Comparison of ENCODE assay signal across 18 cellular contexts in the genomic region with DNA sequence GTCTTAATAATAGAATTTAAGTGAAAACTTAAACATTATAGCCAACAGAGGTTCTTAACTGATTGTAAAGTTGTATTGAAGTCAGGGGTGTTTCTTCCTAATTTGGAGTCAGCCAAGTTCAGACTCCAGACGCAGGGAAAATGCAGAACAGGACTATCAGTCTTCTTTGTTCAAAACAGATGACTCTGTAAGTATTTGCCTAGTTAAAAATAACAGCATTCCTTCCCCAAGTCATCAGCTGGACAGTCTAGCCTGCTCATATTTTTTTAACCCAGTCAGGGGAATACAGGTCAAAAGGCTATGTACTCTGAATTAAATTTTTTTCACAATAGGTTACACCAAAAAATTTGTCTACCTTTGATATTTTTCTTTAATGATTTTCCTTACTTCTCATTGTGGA.
DNase-seq lines count a peak whose midpoint lies in the region; ATAC-seq and TF ChIP-seq lines count a peak whose summit lies in the region.
"Had no signal": no experiment of that assay in that cellular context is flagged by ENCODE, and none has a peak within 500 bp of the region (broad histone marks: within the 10 kb centered on the region; RNA-seq: fewer than 3 reads in every experiment).

No MANE protein-coding gene starts in this region.

- no peak overlapping the region for H3K4me3 Mint-ChIP-seq in osteocyte (ENCODE audit: unreplicated experiment)
- H3K4me3 Mint-ChIP-seq: activated CD4-positive, alpha-beta T cell treated with anti-CD3 and anti-CD28 coated beads, Interleukin-2, amount 10 ng/mL, durations not matched to agents 7 days and 5 days; stimulated activated naive CD8-positive, alpha-beta T cell treated with anti-CD3 and anti-CD28 coated beads, Interleukin-15, Interleukin-2, amounts not matched to agents 100 ng/mL and 50 ng/mL, for 24 hours; T-helper 17 cell had no signal

- H3K4me3 ChIP-seq in heart right ventricle (no peak overlapping the region), prostate gland (no peak overlapping the region)
- H3K4me3 ChIP-seq: BLaER1, lower lobe of right lung had no signal

- no peaks in the 10 kb centered on the region for H3K27me3 Mint-ChIP-seq in osteocyte (ENCODE audit: unreplicated experiment)

- no peaks in the 10 kb centered on the region for H3K36me3 Mint-ChIP-seq in osteocyte (ENCODE audit: unreplicated experiment)

- H3K27me3 ChIP-seq in heart right ventricle = no peaks in the 10 kb centered on the region
- H3K27me3 ChIP-seq in prostate gland (replicated peaks; ENCODE audit: insufficient read depth) = no peaks in the 10 kb centered on the region
- H3K27me3 ChIP-seq: BLaER1 had no signal

- no peak for TF ChIP-seq CTCF in heart right ventricle (IDR thresholded peaks at IDR 0.05)
- no peak for TF ChIP-seq CTCF in osteocyte (IDR thresholded peaks at IDR 0.05)
- no peak for TF ChIP-seq CTCF in prostate gland (IDR thresholded peaks at IDR 0.05)

- DNase-seq in EH (ENCODE audit: low read depth) (peak; percentile 87), astrocyte of the hippocampus (ENCODE audit: low read depth, low spot score) (peak; percentile 67), heart right ventricle (no peak), osteocyte (ENCODE audit: extremely low spot score, unreplicated experiment) (no peak), NCI-H774 (lab: John Stamatoyannopoulos, UW) (no peak), prostate gland (ENCODE audit: low spot score) (no peak)
- DNase-seq: activated CD4-positive, alpha-beta T cell treated with anti-CD3 and anti-CD28 coated beads, Interleukin-2, amount 10 ng/mL, durations not matched to agents 7 days and 5 days; activated gamma-delta T cell treated with Interleukin-2 at 50 U/mL for 16 hours; lower lobe of right lung; NCI-H1092 treated with DMSO at 0.1 percent for 48 hours; NCI-H345; PC-3; T-helper 17 cell had no signal

- no peaks in the 10 kb centered on the region for H3K36me3 ChIP-seq in heart right ventricle
- no peaks in the 10 kb centered on the region for H3K36me3 ChIP-seq in prostate gland
- H3K36me3 ChIP-seq: BLaER1, lower lobe of right lung had no signal

- H3K27ac Mint-ChIP-seq in osteocyte (ENCODE audit: unreplicated experiment) = peak overlapping the region; percentile 86
- H3K27ac Mint-ChIP-seq: activated CD4-positive, alpha-beta T cell treated with anti-CD3 and anti-CD28 coated beads, Interleukin-2, amount 10 ng/mL, durations not matched to agents 7 days and 5 days; stimulated activated naive CD8-positive, alpha-beta T cell treated with anti-CD3 and anti-CD28 coated beads, Interleukin-15, Interleukin-2, amounts not matched to agents 100 ng/mL and 50 ng/mL, for 24 hours; T-helper 17 cell had no signal

- ATAC-seq in heart right ventricle = peak in 7 of 8 donors; percentile 45 to 92 (median 85)
- ATAC-seq in GM19463 (IDR thresholded peaks at IDR 0.05; ENCODE audit: unreplicated experiment) = no peak
- no peak for ATAC-seq in HG02970 (IDR thresholded peaks at IDR 0.05; ENCODE audit: low FRiP score, unreplicated experiment)
- ATAC-seq: lower lobe of right lung, PC-3, T-helper 17 cell had no signal

- H3K27ac ChIP-seq in heart right ventricle = peak overlapping the region in 6 of 10 donors; percentile 13 to 58 (median 44)
- no peak overlapping the region for H3K27ac ChIP-seq in prostate gland
- H3K27ac ChIP-seq: BLaER1, lower lobe of right lung, parathyroid adenoma had no signal

- H3K4me1 ChIP-seq in heart right ventricle (peaks cover 3 to 38% (median 26%) of the 10 kb centered on the region in 9 donors), prostate gland (replicated peaks) (no peaks in the 10 kb centered on the region)
- H3K4me1 ChIP-seq: BLaER1, lower lobe of right lung, parathyroid adenoma had no signal

- no peaks in the 10 kb centered on the region for H3K9me3 Mint-ChIP-seq in osteocyte (ENCODE audit: unreplicated experiment)
- H3K9me3 Mint-ChIP-seq: activated CD4-positive, alpha-beta T cell treated with anti-CD3 and anti-CD28 coated beads, Interleukin-2, amount 10 ng/mL, durations not matched to agents 7 days and 5 days; stimulated activated naive CD8-positive, alpha-beta T cell treated with anti-CD3 and anti-CD28 coated beads, Interleukin-15, Interleukin-2, amounts not matched to agents 100 ng/mL and 50 ng/mL, for 24 hours had no signal

- intact Hi-C loops in heart right ventricle (cut with DNase I) (loop anchor here in 5 of 10 donors (2.0 to 10.0 kb wide), 6 partner anchors 218 to 870 kb away; no protein-coding TSS in a partner anchor), prostate gland (cut with DNase I) (loop anchor here (10.0 kb wide), 1 partner anchor 860 kb away; no protein-coding TSS in a partner anchor)

- WGBS in heart right ventricle, 2 donors = 3 to 13% methylated on average over 1 of the region's 1 CpG
- WGBS in prostate gland = 30% methylated on average over 1 of the region's 1 CpG

- H3K4me1 Mint-ChIP-seq in osteocyte (ENCODE audit: unreplicated experiment) = peaks cover 23% of the 10 kb centered on the region
- H3K4me1 Mint-ChIP-seq: activated CD4-positive, alpha-beta T cell treated with anti-CD3 and anti-CD28 coated beads, Interleukin-2, amount 10 ng/mL, durations not matched to agents 7 days and 5 days had no signal

- H3K9me3 ChIP-seq in heart right ventricle (no peaks in the 10 kb centered on the region), prostate gland (no peaks in the 10 kb centered on the region)
- H3K9me3 ChIP-seq: BLaER1, lower lobe of right lung had no signal

- TF ChIP-seq POLR2A in prostate gland (IDR thresholded peaks at IDR 0.05) = no peak

Comparison
In these comparisons a context has a peak if more than half of its experiments do, and no peak if none do; other contexts are left out.
1. DNase-seq: peak in EH (single experiment) and astrocyte of the hippocampus (single experiment); none in heart right ventricle (0 of 2), osteocyte (single experiment), NCI-H774 (single experiment) and prostate gland (single experiment).
2. ATAC-seq: peak in heart right ventricle (7 of 8); none in GM19463 (single experiment) and HG02970 (single experiment).
3. H3K27ac ChIP-seq: peak in heart right ventricle (6 of 10); none in prostate gland (0 of 2).